ENCODE assay signal across 12 cellular contexts in the genomic region with DNA sequence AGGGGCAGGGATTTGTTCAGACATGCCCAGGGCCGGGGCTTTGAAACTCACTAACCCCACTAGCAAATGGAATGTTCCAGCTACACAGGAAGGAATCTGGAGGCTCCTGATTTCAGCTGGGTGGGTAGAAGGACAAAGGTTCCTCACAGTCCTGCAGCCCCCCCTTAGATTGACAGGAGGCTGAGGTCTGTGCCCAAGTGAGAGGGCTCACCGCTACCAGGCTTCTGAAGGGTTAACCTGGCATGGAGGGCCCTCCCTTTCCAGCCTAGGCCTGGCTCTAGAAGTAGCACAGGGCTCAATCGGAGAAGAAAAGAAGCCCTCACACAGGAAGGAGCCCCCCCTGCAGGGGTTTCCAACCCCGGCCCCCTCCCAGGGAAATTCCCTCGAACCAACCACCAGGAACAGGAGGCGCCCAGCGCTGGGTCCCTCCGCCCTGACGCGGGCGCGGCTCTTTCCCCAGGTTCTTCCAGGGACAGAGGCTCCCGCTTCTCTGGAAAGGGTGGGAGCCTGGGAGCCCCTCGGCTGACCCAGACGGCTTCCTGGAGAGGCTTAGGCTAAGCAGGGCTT. TPM values are rescaled to one million over a fixed set of nuclear protein-coding genes. Genes with fewer than 3 reads are reported as not detected.
A peak's percentile ranks its signal among the peaks of the same experiment; 100 is the strongest.
DNase-seq lines count a peak whose midpoint lies in the region; ATAC-seq and TF ChIP-seq lines count a peak whose summit lies in the region.
"Had no signal": no experiment of that assay in that cellular context is flagged by ENCODE, and none has a peak within 500 bp of the region (broad histone marks: within the 10 kb centered on the region; RNA-seq: fewer than 3 reads in every experiment).

No MANE protein-coding gene starts in this region.

- peaks cover 88% of the 10 kb centered on the region for H3K79me2 ChIP-seq in SK-N-SH (ENCODE audit: insufficient read depth)

- no peak for TF ChIP-seq RAD21 in SK-N-SH (IDR thresholded peaks at IDR 0.05; ENCODE audit: low read length)

- H3K4me2 ChIP-seq in BLaER1 (peak overlapping the region; percentile 78), SK-N-SH (peak overlapping the region; percentile 98)

- CTCF ChIA-PET in SK-N-SH (lab: Yijun Ruan, JAX), result interaction anchor here (0.7 to 8.8 kb wide), 5 partner anchors 11 to 72 kb away, joined by 3 to 125 read pairs (median 6); no protein-coding TSS in a partner anchor

- TF ChIP-seq EP300 in SK-N-SH (IDR thresholded peaks at IDR 0.05; ENCODE audit: borderline replicate concordance in 1 of 2, low read depth in 1 of 2, low read length in 1 of 2) (0 out of 4 replicates have a peak, but pooled peaks of 1 of the 2 experiments have one; percentile 3), gastroesophageal sphincter (IDR thresholded peaks at IDR 0.05) (no peak)

- H4K20me1 ChIP-seq in BLaER1 (peaks cover 50% of the 10 kb centered on the region), SK-N-SH (ENCODE audit: insufficient read depth) (peaks cover 10% of the 10 kb centered on the region; the same call in 1 of the 2 replicates)

- H3K27ac Mint-ChIP-seq in osteocyte (ENCODE audit: unreplicated experiment), result peak overlapping the region; percentile 95
- H3K27ac Mint-ChIP-seq: activated naive CD8-positive, alpha-beta T cell treated with anti-CD3 and anti-CD28 coated beads, Interleukin-2, amount 10 ng/mL, durations not matched to agents 7 days and 5 days; T-helper 17 cell had no signal

- H3K4me3 ChIP-seq in BLaER1, result no peak overlapping the region
- peak overlapping the region; percentile 57 to 91; a peak in 3 of 4 replicates for H3K4me3 ChIP-seq in SK-N-SH (ENCODE audit: low read depth in 2 of 2, low read length in 1 of 2)
- H3K4me3 ChIP-seq in gastroesophageal sphincter, result peak overlapping the region in 1 of 2 donors; percentile 83

- ATAC-seq in gastroesophageal sphincter, result no peak
- ATAC-seq: T-helper 17 cell had no signal

- H3K27ac ChIP-seq in BLaER1 (no peak overlapping the region), SK-N-SH (ENCODE audit: low read depth in 2 of 2, low read length in 1 of 2) (peak overlapping the region; percentile 71 to 75), gastroesophageal sphincter (peak overlapping the region in 3 of 4 donors; percentile 52 to 90 (median 87))
- H3K27ac ChIP-seq: C4-2B had no signal

- H3K36me3 ChIP-seq in BLaER1 (no peaks in the 10 kb centered on the region), SK-N-SH (replicated peaks in 1 of 2; ENCODE audit: control insufficient read depth in 1 of 2, insufficient read depth in 2 of 2, low read length in 1 of 2) (peaks cover 19 to 27% of the 10 kb centered on the region in 2 experiments), gastroesophageal sphincter (peaks cover 0 to 29% of the 10 kb centered on the region in 2 donors)

- peaks cover 25% of the 10 kb centered on the region for H3K36me3 Mint-ChIP-seq in osteocyte (ENCODE audit: unreplicated experiment)
- H3K36me3 Mint-ChIP-seq: activated naive CD8-positive, alpha-beta T cell treated with anti-CD3 and anti-CD28 coated beads, Interleukin-2, amount 10 ng/mL, durations not matched to agents 7 days and 5 days had no signal

- H3K9me2 ChIP-seq in SK-N-SH, result no peaks in the 10 kb centered on the region

- peaks cover 83% of the 10 kb centered on the region for H3K4me1 ChIP-seq in BLaER1
- peaks cover 30 to 47% of the 10 kb centered on the region in 2 experiments; a peak in 3 of 4 replicates for H3K4me1 ChIP-seq in SK-N-SH (ENCODE audit: control insufficient read depth in 1 of 2, insufficient read depth in 2 of 2, low read depth in 1 of 2, low read length in 1 of 2)
- peaks cover 0 to 72% (median 8%) of the 10 kb centered on the region in 3 donors for H3K4me1 ChIP-seq in gastroesophageal sphincter

- TF ChIP-seq CTCF in SK-N-SH (IDR thresholded peaks at IDR 0.05) (no peak), gastroesophageal sphincter (IDR thresholded peaks at IDR 0.05) (no peak), osteocyte (IDR thresholded peaks at IDR 0.05) (no peak)

- peaks cover 67% of the 10 kb centered on the region for H3K4me1 Mint-ChIP-seq in osteocyte (ENCODE audit: unreplicated experiment)

- peak overlapping the region; percentile 93 for H3K4me3 Mint-ChIP-seq in osteocyte (ENCODE audit: unreplicated experiment)
- H3K4me3 Mint-ChIP-seq: activated naive CD8-positive, alpha-beta T cell treated with anti-CD3 and anti-CD28 coated beads, Interleukin-2, amount 10 ng/mL, durations not matched to agents 7 days and 5 days; T-helper 17 cell had no signal

- POLR2A ChIA-PET in SK-N-SH (lab: Yijun Ruan, JAX), result interaction anchor here (1.2 kb wide), 1 partner anchor 21 kb away, joined by 3 read pairs; no protein-coding TSS in a partner anchor

- no peak overlapping the region for H2AFZ ChIP-seq in SK-N-SH (ENCODE audit: low read depth)

- H3K9me3 ChIP-seq in BLaER1, result no peaks in the 10 kb centered on the region
- H3K9me3 ChIP-seq in SK-N-SH, result no peaks in the 10 kb centered on the region
- no peaks in the 10 kb centered on the region for H3K9me3 ChIP-seq in gastroesophageal sphincter

- no peak for TF ChIP-seq POLR2A in gastroesophageal sphincter (IDR thresholded peaks at IDR 0.05)

- peaks cover 54% of the 10 kb centered on the region for H3K27me3 ChIP-seq in BLaER1
- no peaks in the 10 kb centered on the region for H3K27me3 ChIP-seq in SK-N-SH (ENCODE audit: insufficient read depth)
- H3K27me3 ChIP-seq in gastroesophageal sphincter, result no peaks in the 10 kb centered on the region

- no peaks in the 10 kb centered on the region for H3K27me3 Mint-ChIP-seq in osteocyte (ENCODE audit: unreplicated experiment)
- H3K27me3 Mint-ChIP-seq: T-helper 17 cell had no signal

- WGBS in SK-N-SH (ENCODE audit: low lambda C conversion rate), result 70% methylated on average over 9 of the region's 15 CpGs
- 80% methylated on average over 1 of the region's 15 CpGs; no CpG with 5 or more reads in 1 of the 2 donors for WGBS in gastroesophageal sphincter (ENCODE audit: low coverage in 1 of 2), 2 donors

- H3F3A ChIP-seq in SK-N-SH (replicated peaks; ENCODE audit: insufficient read depth), result peaks cover 27% of the 10 kb centered on the region

- DNase-seq in SK-N-SH (no peak), osteocyte (ENCODE audit: extremely low spot score, unreplicated experiment) (no peak), cerebellar nuclear complex (lab: John Stamatoyannopoulos, UW) (no peak), epidermal melanocyte (ENCODE audit: insufficient read length, low spot score) (no peak), DMS153 treated with DMSO at 0.1 percent for 48 hours (lab: John Stamatoyannopoulos, UW; ENCODE audit: unreplicated experiment) (no peak), MV-4-11 (lab: John Stamatoyannopoulos, UW) (no peak)
- DNase-seq: activated naive CD8-positive, alpha-beta T cell treated with anti-CD3 and anti-CD28 coated beads, Interleukin-2, amount 10 ng/mL, durations not matched to agents 7 days and 5 days; NCI-H1105; T-helper 17 cell had no signal

- no peaks in the 10 kb centered on the region for H3K9me3 Mint-ChIP-seq in osteocyte (ENCODE audit: unreplicated experiment)
- H3K9me3 Mint-ChIP-seq: activated naive CD8-positive, alpha-beta T cell treated with anti-CD3 and anti-CD28 coated beads, Interleukin-2, amount 10 ng/mL, durations not matched to agents 7 days and 5 days had no signal

- H3K9ac ChIP-seq in BLaER1 (no peak overlapping the region), SK-N-SH (peak overlapping the region; percentile 94)

TF ChIP-seq in SK-N-SH, 30 proteins besides CTCF, POLR2A, EP300 and RAD21:
- TF ChIP-seq CHD2 (IDR thresholded peaks at IDR 0.05; ENCODE audit: low read length, partially characterized antibody) (no peak), POLR2AphosphoS5 (IDR thresholded peaks at IDR 0.05; ENCODE audit: low read depth, low read length) (no peak), RCOR1 (IDR thresholded peaks at IDR 0.05; ENCODE audit: low read length) (no peak), EZH2phosphoT487 (IDR thresholded peaks at IDR 0.05; ENCODE audit: borderline replicate concordance, low read depth) (no peak), FOXM1 (IDR thresholded peaks at IDR 0.05; ENCODE audit: low read depth) (no peak), NRF1 (IDR thresholded peaks at IDR 0.05; ENCODE audit: low read depth, low read length) (no peak), FOSL2 (IDR thresholded peaks at IDR 0.05; ENCODE audit: borderline replicate concordance, low read depth) (no peak), USF1 (IDR thresholded peaks at IDR 0.05; ENCODE audit: borderline replicate concordance, low read depth) (no peak), SIN3A (IDR thresholded peaks at IDR 0.05; ENCODE audit: borderline replicate concordance, low read depth, low read length) (no peak), MEF2A (IDR thresholded peaks at IDR 0.05; ENCODE audit: borderline replicate concordance, low read depth) (no peak), SMC3 (IDR thresholded peaks at IDR 0.05; ENCODE audit: low read depth, low read length) (no peak), MAX (IDR thresholded peaks at IDR 0.05; ENCODE audit: low read depth) (no peak)

RNA-seq across cellular contexts. Expression of gene EPHA2, which starts 3.3 kb away (rescaled TPM):
- polyA plus RNA-seq in SK-N-SH (2012; rRNA removed), result 82.2 and 126 TPM in 2 replicates
- polyA plus RNA-seq in SK-N-SH (2012; cell fraction: cytosol; rRNA removed), result 47.2 and 71.1 TPM in 2 replicates
- polyA plus RNA-seq in SK-N-SH (2012; cell fraction: nucleus; rRNA removed), result 164 and 170 TPM in 2 replicates
- 10 to 100 TPM in 2 of 4 donors, 1 to 10 TPM in 2; 8.9 to 16.1 (median 12.4) TPM for total RNA-seq in gastroesophageal sphincter
- 152 and 155 TPM in 2 replicates for total RNA-seq in osteocyte
- total RNA-seq: activated naive CD8-positive, alpha-beta T cell treated with anti-CD3 and anti-CD28 coated beads, Interleukin-2, amount 10 ng/mL, durations not matched to agents 7 days and 5 days; T-helper 17 cell had no signal

RNA-seq across cellular contexts. Expression of gene ARHGEF19, which starts 59.8 kb away (rescaled TPM):
- 11.5 and 11.8 TPM in 2 replicates for polyA plus RNA-seq in SK-N-SH (2012; rRNA removed)
- polyA plus RNA-seq in SK-N-SH (2012; cell fraction: cytosol; rRNA removed), result 3.7 and 6.1 TPM in 2 replicates
- polyA plus RNA-seq in SK-N-SH (2012; cell fraction: nucleus; rRNA removed), result 29.3 and 39.8 TPM in 2 replicates
- 1 to 10 TPM; 2.8 to 3.6 (median 3.4) TPM for total RNA-seq in gastroesophageal sphincter
- total RNA-seq in osteocyte, result 8.5 and 9.5 TPM in 2 replicates
